20 cellular contexts compared by ENCODE assay signal in genomic region chr11:19656140-19656541, GRCh38. TPM values are rescaled to one million over a fixed set of nuclear protein-coding genes. Genes with fewer than 3 reads are reported as not detected.
DNase-seq lines count a peak whose midpoint lies in the region; ATAC-seq and TF ChIP-seq lines count a peak whose summit lies in the region.
"Had no signal": no experiment of that assay in that cellular context is flagged by ENCODE, and none has a peak within 500 bp of the region (broad histone marks: within the 10 kb centered on the region; RNA-seq: fewer than 3 reads in every experiment).

No MANE protein-coding gene starts in this region.

- H3K4me1 Mint-ChIP-seq in neural crest cell: peaks cover 25% of the 10 kb centered on the region
- H3K4me1 Mint-ChIP-seq in mesothelial cell of epicardium: peaks cover 10% of the 10 kb centered on the region

- no peak for ATAC-seq in GM18868 (IDR thresholded peaks at IDR 0.05; ENCODE audit: unreplicated experiment)
- ATAC-seq: A549, GM12878 had no signal

- H3K27me3 Mint-ChIP-seq in neural crest cell (ENCODE audit: low read depth) (no peaks in the 10 kb centered on the region), mesothelial cell of epicardium (ENCODE audit: low read depth) (no peaks in the 10 kb centered on the region)

- no peaks in the 10 kb centered on the region for H3K36me3 Mint-ChIP-seq in neural crest cell (ENCODE audit: low read depth)
- no peaks in the 10 kb centered on the region for H3K36me3 Mint-ChIP-seq in mesothelial cell of epicardium

- DNase-seq in ELF-1 (ENCODE audit: low read depth, low spot score): peak; percentile 59
- DNase-seq in NCI-H526 treated with DMSO at 0.1 percent for 48 hours (lab: John Stamatoyannopoulos, UW): peak; percentile 9
- DNase-seq in epidermal melanocyte (ENCODE audit: insufficient read length, low spot score): peak; percentile 83
- no peak for DNase-seq in neural crest cell (ENCODE audit: low read depth, low spot score)
- no peak for DNase-seq in mesothelial cell of epicardium (ENCODE audit: low spot score in 2 of 2, unreplicated experiment in 2 of 2)
- DNase-seq in EL: no peak
- DNase-seq: CD8-positive, alpha-beta memory T cell; DMS79 treated with DMSO at 0.1 percent for 48 hours; GDM1; KBM-7; NCI-H1048; NCI-H146; NCI-H2081 treated with DMSO at 0.1 percent for 48 hours; NCI-H2227 treated with DMSO at 0.1 percent for 48 hours; NK-92 treated with Interleukin-12 subunit alpha and Interleukin-12 subunit beta, amount 100 ng/mL, for 24 hours; OCI-M1; SJCRH30 had no signal

- H3K9me3 Mint-ChIP-seq in neural crest cell: peaks cover 6% of the 10 kb centered on the region
- no peaks in the 10 kb centered on the region for H3K9me3 Mint-ChIP-seq in mesothelial cell of epicardium
- H3K9me3 Mint-ChIP-seq: CD8-positive, alpha-beta memory T cell had no signal

- TF ChIP-seq CTCF in neural crest cell (conservative IDR thresholded peaks at IDR 0.05) (no peak), mesothelial cell of epicardium (IDR thresholded peaks at IDR 0.05; ENCODE audit: unreplicated experiment) (no peak)

- no peak overlapping the region for H3K4me3 Mint-ChIP-seq in neural crest cell
- no peak overlapping the region for H3K4me3 Mint-ChIP-seq in mesothelial cell of epicardium
- H3K4me3 Mint-ChIP-seq: CD8-positive, alpha-beta memory T cell had no signal

- H3K27ac Mint-ChIP-seq in neural crest cell (ENCODE audit: unreplicated experiment) (peak overlapping the region; percentile 97), mesothelial cell of epicardium (no peak overlapping the region)
- H3K27ac Mint-ChIP-seq: CD8-positive, alpha-beta memory T cell had no signal

RNA-seq across cellular contexts. Expression of gene NAV2, which starts 56.5 kb away (rescaled TPM):
- total RNA-seq in neural crest cell (14.1 and 15.5 TPM in 2 replicates), mesothelial cell of epicardium (63.1 to 69.8 TPM (median 67.7 TPM) in 3 replicates)

Comparison
In these comparisons a context has a peak if more than half of its experiments do, and no peak if none do; other contexts are left out.
1. DNase-seq: peak in ELF-1 (single experiment), NCI-H526 treated with DMSO at 0.1 percent for 48 hours (single experiment) and epidermal melanocyte (single experiment); none in neural crest cell (single experiment), mesothelial cell of epicardium (0 of 2) and EL (single experiment).